Comparison of ENCODE assay signal across 8 cellular contexts in genomic region chrX:103628386-103629290, GRCh38. TPM values are rescaled to one million over a fixed set of nuclear protein-coding genes. Genes with fewer than 3 reads are reported as not detected.
A peak's percentile ranks its signal among the peaks of the same experiment; 100 is the strongest.
DNase-seq lines count a peak whose midpoint lies in the region; ATAC-seq and TF ChIP-seq lines count a peak whose summit lies in the region.

TSS of gene TCEAL1 (plus strand) at chrX:103628975. CDS start at chrX:103629917, 942 bp downstream.

- peak within 1 kb of the TSS; percentile 71 for H3K4me3 ChIP-seq in A673 (ENCODE audit: low read depth, low read length, poor library complexity, severe bottlenecking)

- H3K27me3 ChIP-seq in A673 (replicated peaks; ENCODE audit: insufficient read depth, low read depth, low read length, poor library complexity) = no peaks in the 10 kb centered on the region

- H3K36me3 ChIP-seq in A673 (ENCODE audit: insufficient read depth, low read length, poor library complexity, severe bottlenecking) = no peaks in the 10 kb centered on the region

- peak within 1 kb of the TSS; percentile 73 for H3K27ac ChIP-seq in A673 (ENCODE audit: low read depth, low read length, poor library complexity, severe bottlenecking)

- intact Hi-C loops in A673 (cut with micrococcal nuclease; ENCODE audit: unreplicated experiment) = loop anchor here (5.0 to 10.0 kb wide), 2 partner anchors 59 to 84 kb away; partner anchors contain the start of gene MORF4L2

- no peaks in the 10 kb centered on the region for H3K9me3 ChIP-seq in A673 (ENCODE audit: low read depth, low read length, poor library complexity, severe bottlenecking)

- DNase-seq in A673 (ENCODE audit: low spot score) (peak; percentile 48), NCI-H2196 (lab: John Stamatoyannopoulos, UW; ENCODE audit: unreplicated experiment) (peak; percentile 31), mucosa of gallbladder (ENCODE audit: low spot score) (peak; percentile 63), superior temporal gyrus (ENCODE audit: extremely low spot score) (peak; percentile 80)
- peak; percentile 34 for DNase-seq in activated CD8-positive, alpha-beta memory T cell treated with anti-CD3 and anti-CD28 coated beads, Interleukin-2, amount 50 U/mL, for 4 hours

- no peak for TF ChIP-seq CTCF in A673 (conservative IDR thresholded peaks at IDR 0.05; ENCODE audit: low read depth, low read length)

- ATAC-seq in GM18520 (IDR thresholded peaks at IDR 0.05; ENCODE audit: unreplicated experiment) (peak; percentile 61), HG03025 (IDR thresholded peaks at IDR 0.05; ENCODE audit: low FRiP score, unreplicated experiment) (peak; percentile 52), esophagus mucosa (peak; percentile 25)

- POLR2A ChIA-PET in A673 (lab: Charles Lee; ENCODE audit: low non-redundant PET) = interaction anchor here (0.7 kb wide), 2 partner anchors 38 to 325 kb away, joined by 3 to 4 read pairs; no protein-coding TSS in a partner anchor

- TSS peak; percentile 43 for BruUV-seq in A673 (replicated peaks; lab: Mats Ljungman, UMichigan)

- CTCF ChIA-PET in A673 (lab: Charles Lee) = no interaction called here

- no peaks in the 10 kb centered on the region for H3K4me1 ChIP-seq in A673 (ENCODE audit: insufficient read depth, low read length, poor library complexity, severe bottlenecking)

RNA-seq across cellular contexts. Expression of gene TCEAL1, which starts in this region (rescaled TPM):
- total RNA-seq in A673 (2021) (8.4 and 10.9 TPM in 2 replicates), esophagus mucosa (6.1 TPM), mucosa of gallbladder (37.5 TPM)

Comparison
In these comparisons a context has a peak if more than half of its experiments do, and no peak if none do; other contexts are left out.
1. Peak in every context shown above with its lines: DNase-seq, ATAC-seq, H3K4me3 ChIP-seq and H3K27ac ChIP-seq.